In the genomic region with DNA sequence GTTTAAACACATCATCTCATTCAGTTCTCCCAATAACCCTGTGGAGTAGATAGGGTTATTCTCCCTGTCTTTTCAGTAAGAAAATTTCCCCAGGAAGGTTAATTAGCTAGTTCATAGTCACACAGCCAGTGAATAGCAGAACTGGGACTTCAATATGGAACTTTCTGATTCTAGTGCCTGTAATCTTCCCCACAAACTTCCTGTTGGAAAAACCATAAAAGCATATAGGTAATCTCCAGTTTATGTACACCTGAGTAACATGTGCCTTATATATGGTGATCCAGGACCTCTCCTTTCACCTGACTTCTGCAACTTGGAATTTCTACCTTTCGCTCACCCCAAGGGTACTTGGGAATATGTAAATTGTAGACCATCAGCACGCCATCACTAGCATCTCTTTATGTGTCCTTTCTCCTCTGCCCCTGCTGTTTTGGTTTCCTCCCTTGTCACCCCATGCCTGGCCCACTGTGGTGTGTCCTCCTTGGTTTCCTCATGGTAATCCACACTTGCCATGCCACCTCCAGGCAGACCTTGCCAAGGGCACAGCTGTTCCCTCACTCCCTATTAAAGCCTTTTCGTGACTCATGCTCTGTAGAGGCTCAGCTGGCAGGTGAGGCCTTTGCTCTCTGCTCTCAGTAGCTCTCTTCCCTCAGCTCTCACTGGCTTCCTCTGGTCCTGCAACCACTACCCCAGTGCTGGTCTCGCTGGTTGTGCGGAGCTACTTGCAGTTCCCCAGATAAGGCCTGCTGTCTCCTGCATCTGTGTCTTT, we compare ENCODE assay signal across 23 cellular contexts.
"Had no signal": no experiment of that assay in that cellular context is flagged by ENCODE, and none has a peak within 500 bp of the region (broad histone marks: within the 10 kb centered on the region; RNA-seq: fewer than 3 reads in every experiment).

No MANE protein-coding gene starts in this region.

- ATAC-seq: activated naive CD4-positive, alpha-beta T cell treated with anti-CD3 and anti-CD28 coated beads, Interleukin-2, amount 50 U/mL, for 72 hours; effector memory CD8-positive, alpha-beta T cell; left lung; naive thymus-derived CD4-positive, alpha-beta T cell; right cardiac atrium had no signal

- H3K27ac Mint-ChIP-seq: activated B cell treated with CpG ODN at 0.5 μM for 24 hours; activated CD4-positive, alpha-beta memory T cell treated with anti-CD3 and anti-CD28 coated beads for 36 hours; activated naive CD4-positive, alpha-beta T cell treated with anti-CD3 and anti-CD28 coated beads, Interleukin-2, amount 50 U/mL, for 72 hours; activated T-helper 1 cell treated with anti-CD3 and anti-CD28 coated beads, Interleukin-12 subunit alpha, Interleukin-12 subunit beta, Interleukin-2, Interleukin-4 antibody, amounts not matched to agents 30 ng/mL and 10 ng/mL and 1 ng/mL, durations not matched to agents 14 hours and 24 hours and 36 hours; effector memory CD8-positive, alpha-beta T cell; naive thymus-derived CD4-positive, alpha-beta T cell; neural progenitor cell; stimulated activated naive CD8-positive, alpha-beta T cell treated with anti-CD3 and anti-CD28 coated beads, Interleukin-15, Interleukin-2, amounts not matched to agents 100 ng/mL and 50 ng/mL, for 24 hours had no signal

- H3K36me3 ChIP-seq: cardiac muscle cell, left lung, neural progenitor cell, suprapubic skin, vagina had no signal

- H3K4me3 Mint-ChIP-seq: activated B cell treated with CpG ODN at 0.5 μM for 24 hours; activated CD4-positive, alpha-beta memory T cell treated with anti-CD3 and anti-CD28 coated beads for 36 hours; activated T-helper 1 cell treated with anti-CD3 and anti-CD28 coated beads, Interleukin-12 subunit alpha, Interleukin-12 subunit beta, Interleukin-2, Interleukin-4 antibody, amounts not matched to agents 30 ng/mL and 10 ng/mL and 1 ng/mL, durations not matched to agents 14 hours and 24 hours and 36 hours; effector memory CD8-positive, alpha-beta T cell; naive thymus-derived CD4-positive, alpha-beta T cell; neural progenitor cell; stimulated activated naive CD8-positive, alpha-beta T cell treated with anti-CD3 and anti-CD28 coated beads, Interleukin-15, Interleukin-2, amounts not matched to agents 100 ng/mL and 50 ng/mL, for 24 hours had no signal

- H3K4me2 ChIP-seq: neural progenitor cell had no signal

- H3K27ac ChIP-seq: cardiac muscle cell, epithelial cell of prostate, left lung, neural progenitor cell, psoas muscle, skin epidermis, suprapubic skin, vagina had no signal

- H3K9me3 Mint-ChIP-seq: activated B cell treated with CpG ODN at 0.5 μM for 24 hours; activated CD4-positive, alpha-beta memory T cell treated with anti-CD3 and anti-CD28 coated beads for 36 hours; activated naive CD4-positive, alpha-beta T cell treated with anti-CD3 and anti-CD28 coated beads, Interleukin-2, amount 50 U/mL, for 72 hours; activated T-helper 1 cell treated with anti-CD3 and anti-CD28 coated beads, Interleukin-12 subunit alpha, Interleukin-12 subunit beta, Interleukin-2, Interleukin-4 antibody, amounts not matched to agents 30 ng/mL and 10 ng/mL and 1 ng/mL, durations not matched to agents 14 hours and 24 hours and 36 hours; effector memory CD8-positive, alpha-beta T cell; naive thymus-derived CD4-positive, alpha-beta T cell; neural progenitor cell; stimulated activated naive CD8-positive, alpha-beta T cell treated with anti-CD3 and anti-CD28 coated beads, Interleukin-15, Interleukin-2, amounts not matched to agents 100 ng/mL and 50 ng/mL, for 24 hours had no signal

- H3K9ac ChIP-seq: neural progenitor cell had no signal

- H3K9me3 ChIP-seq: left lung, psoas muscle, suprapubic skin, vagina had no signal

- H3K4me3 ChIP-seq: cardiac muscle cell, left lung, neural progenitor cell, psoas muscle, skin epidermis, suprapubic skin, vagina had no signal

- H3K27me3 ChIP-seq: cardiac muscle cell, left lung, neural progenitor cell, suprapubic skin, vagina had no signal

- DNase-seq: activated B cell treated with CpG ODN at 0.5 μM for 24 hours; activated CD4-positive, alpha-beta memory T cell treated with anti-CD3 and anti-CD28 coated beads for 36 hours; activated CD4-positive, alpha-beta T cell treated with anti-CD3 and anti-CD28 coated beads for 4 hours; activated gamma-delta T cell treated with Interleukin-2 at 50 U/mL for 16 hours; activated T-cell treated with anti-CD3 and anti-CD28 coated beads for 4 hours; effector memory CD8-positive, alpha-beta T cell; foreskin melanocyte; left lung; naive thymus-derived CD4-positive, alpha-beta T cell; psoas muscle; right cardiac atrium; stimulated activated CD4-positive, alpha-beta T cell treated with anti-CD3 and anti-CD28 coated beads, Interleukin-15, amount 100 ng/mL, for 24 hours; stimulated activated CD4-positive, alpha-beta T cell treated with anti-CD3 and anti-CD28 coated beads, Interleukin-2, amount 100 ng/mL, for 48 hours; trophoblast cell had no signal

- H3K4me1 Mint-ChIP-seq: activated B cell treated with CpG ODN at 0.5 μM for 24 hours; naive thymus-derived CD4-positive, alpha-beta T cell; neural progenitor cell had no signal

- H3K4me1 ChIP-seq: left lung, neural progenitor cell, psoas muscle, suprapubic skin, vagina had no signal

- H3K36me3 Mint-ChIP-seq: activated CD4-positive, alpha-beta memory T cell treated with anti-CD3 and anti-CD28 coated beads for 36 hours; activated naive CD4-positive, alpha-beta T cell treated with anti-CD3 and anti-CD28 coated beads, Interleukin-2, amount 50 U/mL, for 72 hours; naive thymus-derived CD4-positive, alpha-beta T cell; neural progenitor cell had no signal

- H3K27me3 Mint-ChIP-seq: activated B cell treated with CpG ODN at 0.5 μM for 24 hours; activated CD4-positive, alpha-beta memory T cell treated with anti-CD3 and anti-CD28 coated beads for 36 hours; stimulated activated naive CD8-positive, alpha-beta T cell treated with anti-CD3 and anti-CD28 coated beads, Interleukin-15, Interleukin-2, amounts not matched to agents 100 ng/mL and 50 ng/mL, for 24 hours had no signal

- H2AFZ ChIP-seq: neural progenitor cell had no signal
